In genomic region chr9:91978739-91979414, GRCh38 we compare ENCODE assay signal across 8 cellular contexts. TPM values are rescaled to one million over a fixed set of nuclear protein-coding genes. Genes with fewer than 3 reads are reported as not detected.
DNase-seq lines count a peak whose midpoint lies in the region; ATAC-seq and TF ChIP-seq lines count a peak whose summit lies in the region.

No MANE protein-coding gene starts in this region.

- peaks cover 15 to 23% of the 10 kb centered on the region in 2 donors for H3K27me3 Mint-ChIP-seq in effector memory CD8-positive, alpha-beta T cell
- H3K27me3 Mint-ChIP-seq in osteocyte (ENCODE audit: unreplicated experiment): no peaks in the 10 kb centered on the region

- ATAC-seq in effector memory CD8-positive, alpha-beta T cell (replicated peaks): peak; percentile 32
- no peak for ATAC-seq in HG03135 (IDR thresholded peaks at IDR 0.05; ENCODE audit: unreplicated experiment)

- no peaks in the 10 kb centered on the region for H3K36me3 Mint-ChIP-seq in effector memory CD8-positive, alpha-beta T cell (ENCODE audit: insufficient read depth)
- no peaks in the 10 kb centered on the region for H3K36me3 Mint-ChIP-seq in osteocyte (ENCODE audit: unreplicated experiment)

- no peaks in the 10 kb centered on the region for H3K4me1 Mint-ChIP-seq in effector memory CD8-positive, alpha-beta T cell (ENCODE audit: low read depth in 2 of 2)
- peaks cover 15% of the 10 kb centered on the region for H3K4me1 Mint-ChIP-seq in osteocyte (ENCODE audit: unreplicated experiment)

- peaks cover 0 to under 1% of the 10 kb centered on the region in 2 donors for H3K9me3 Mint-ChIP-seq in effector memory CD8-positive, alpha-beta T cell
- no peaks in the 10 kb centered on the region for H3K9me3 Mint-ChIP-seq in osteocyte (ENCODE audit: unreplicated experiment)

- H3K4me3 Mint-ChIP-seq in effector memory CD8-positive, alpha-beta T cell: no peak overlapping the region
- H3K4me3 Mint-ChIP-seq in osteocyte (ENCODE audit: unreplicated experiment): no peak overlapping the region

- peak; percentile 46 for TF ChIP-seq CTCF in GM12864 (IDR thresholded peaks at IDR 0.05; ENCODE audit: low read depth, low read length, missing control alignments)
- TF ChIP-seq CTCF in NB4 (IDR thresholded peaks at IDR 0.05; ENCODE audit: low read depth, low read length): peak; percentile 73
- peak; percentile 46 for TF ChIP-seq CTCF in osteocyte (IDR thresholded peaks at IDR 0.05)

- TF ChIP-seq POLR2A in NB4 (IDR thresholded peaks at IDR 0.05; ENCODE audit: extremely low read depth, insufficient read length): no peak

- DNase-seq in GM12864 (ENCODE audit: low read depth): no peak
- peak; percentile 60 for DNase-seq in NB4 (ENCODE audit: low read depth)
- peak in 2 of 3 experiments; percentile 5 to 12 for DNase-seq in effector memory CD8-positive, alpha-beta T cell
- no peak for DNase-seq in osteocyte (ENCODE audit: extremely low spot score, unreplicated experiment)
- DNase-seq in medulla oblongata (ENCODE audit: extremely low spot score): no peak
- no peak for DNase-seq in ureter (ENCODE audit: low spot score)
- no peak for DNase-seq in Ammon's horn (ENCODE audit: low spot score)

- H3K4me3 ChIP-seq in GM12864 (ENCODE audit: low read depth, low read length): no peak overlapping the region
- no peak overlapping the region for H3K4me3 ChIP-seq in NB4 (ENCODE audit: low read depth, low read length)

- no peak overlapping the region for H3K27ac Mint-ChIP-seq in effector memory CD8-positive, alpha-beta T cell
- peak overlapping the region; percentile 76 for H3K27ac Mint-ChIP-seq in osteocyte (ENCODE audit: unreplicated experiment)

RNA-seq across cellular contexts. Expression of gene ROR2, which starts 28.8 kb away (rescaled TPM):
- total RNA-seq in osteocyte (43.0 and 48.2 TPM in 2 replicates), ureter (16.7 TPM)

Comparison
In these comparisons a context has a peak if more than half of its experiments do, and no peak if none do; other contexts are left out.
1. DNase-seq: peak in NB4 (single experiment) and effector memory CD8-positive, alpha-beta T cell (2 of 3); none in GM12864 (single experiment), osteocyte (single experiment), medulla oblongata (single experiment), ureter (single experiment) and Ammon's horn (single experiment).
2. Peak in every context shown above with its lines, with median percentiles within 50 percentile points of each other: CTCF ChIP-seq.